Comparison of ENCODE assay signal across 34 cellular contexts in genomic region chr15:69974321-69974720, GRCh38.
"Had no signal": no experiment of that assay in that cellular context is flagged by ENCODE, and none has a peak within 500 bp of the region (broad histone marks: within the 10 kb centered on the region; RNA-seq: fewer than 3 reads in every experiment).

No MANE protein-coding gene starts in this region.

- H3K4me3 ChIP-seq: ascending aorta, cardiac muscle cell, coronary artery, dorsolateral prefrontal cortex, gastroesophageal sphincter, pancreas, prostate gland, sigmoid colon, upper lobe of left lung, vagina had no signal

- ATAC-seq: activated CD4-positive, CD25-positive, alpha-beta regulatory T cell treated with anti-CD3 and anti-CD28 coated beads, Interleukin-2, amount 50 U/mL, for 24 hours; effector memory CD8-positive, alpha-beta T cell; gastroesophageal sphincter; left colon; pancreas; stimulated activated memory B cell treated with anti-CD40 and anti-IgM and Interleukin-4, amounts not matched to agents 10 μg/mL and 1 μg/mL and 100 μg/mL, for 72 hours; stimulated activated naive CD8-positive, alpha-beta T cell treated with anti-CD3 and anti-CD28 coated beads, Interleukin-15, amount 100 ng/mL, for 72 hours had no signal

- H3K9me3 ChIP-seq: ascending aorta, gastroesophageal sphincter, pancreas, prostate gland, sigmoid colon, upper lobe of left lung, vagina had no signal

- H3K4me1 ChIP-seq: ascending aorta, gastroesophageal sphincter, pancreas, prostate gland, sigmoid colon, upper lobe of left lung, vagina had no signal

- DNase-seq: activated CD4-positive, alpha-beta T cell treated with anti-CD3 and anti-CD28 coated beads for 48 hours; activated CD4-positive, alpha-beta T cell treated with anti-CD3 and anti-CD28 coated beads, Interleukin-2, amount 50 U/mL, for 48 hours; activated CD8-positive, alpha-beta memory T cell treated with anti-CD3 and anti-CD28 coated beads for 24 hours; activated gamma-delta T cell; activated naive CD4-positive, alpha-beta T cell treated with anti-CD3 and anti-CD28 coated beads, Interleukin-2, amount 10 ng/mL, durations not matched to agents 7 days and 5 days; activated naive CD8-positive, alpha-beta T cell treated with anti-CD3 and anti-CD28 coated beads, Interleukin-2, amount 10 ng/mL, durations not matched to agents 7 days and 5 days; cerebellar nuclear complex; dorsolateral prefrontal cortex; effector memory CD8-positive, alpha-beta T cell; erythroblast; hypothalamus; immature natural killer cell; kidney; left colon; mammary epithelial cell; naive B cell; nucleus accumbens; pancreas; retina; sigmoid colon; small intestine; stimulated activated CD4-positive, alpha-beta T cell treated with anti-CD3 and anti-CD28 coated beads, Interleukin-4, amount 100 ng/mL, for 4 hours; stimulated activated CD8-positive, alpha-beta memory T cell treated with anti-CD3 and anti-CD28 coated beads, Interleukin-4, amount 100 ng/mL, for 48 hours; stimulated activated naive CD8-positive, alpha-beta T cell treated with anti-CD3 and anti-CD28 coated beads, Interleukin-15, amount 100 ng/mL, for 72 hours; substantia nigra; upper lobe of left lung had no signal

- H3K27ac ChIP-seq: ascending aorta, cardiac muscle cell, coronary artery, dorsolateral prefrontal cortex, gastroesophageal sphincter, pancreas, prostate gland, sigmoid colon, upper lobe of left lung, vagina had no signal

- H3K27me3 ChIP-seq: ascending aorta, pancreas, upper lobe of left lung, vagina had no signal

- H3K36me3 ChIP-seq: ascending aorta, cardiac muscle cell, gastroesophageal sphincter, pancreas, prostate gland, sigmoid colon, upper lobe of left lung, vagina had no signal
